In the genomic region with DNA sequence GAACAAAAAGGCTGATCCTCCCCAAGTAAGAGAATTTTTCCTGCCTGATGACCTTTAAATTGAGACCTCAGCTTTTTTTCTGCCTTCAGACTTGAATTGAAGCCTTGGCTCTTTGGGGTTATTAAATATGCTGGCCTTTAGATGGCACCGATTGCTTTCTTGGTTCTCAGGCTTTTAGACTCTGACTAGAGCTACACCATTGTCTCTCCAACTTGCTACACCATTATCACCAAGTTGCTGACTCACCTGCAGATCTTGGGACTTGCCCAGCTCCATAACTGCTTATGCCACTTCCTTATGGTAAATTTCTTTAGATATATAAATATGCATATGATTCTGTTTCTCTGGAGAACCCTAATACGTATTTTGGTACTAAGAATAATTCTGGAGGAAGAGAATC, we compare ENCODE assay signal across 15 cellular contexts. TPM values are rescaled to one million over a fixed set of nuclear protein-coding genes. Genes with fewer than 3 reads are reported as not detected.
DNase-seq lines count a peak whose midpoint lies in the region; ATAC-seq and TF ChIP-seq lines count a peak whose summit lies in the region.
"Had no signal": no experiment of that assay in that cellular context is flagged by ENCODE, and none has a peak within 500 bp of the region (broad histone marks: within the 10 kb centered on the region; RNA-seq: fewer than 3 reads in every experiment).

No MANE protein-coding gene starts in this region.

- H3K36me3 ChIP-seq in DOHH2 (ENCODE audit: control insufficient read depth, low read length) (no peaks in the 10 kb centered on the region), mesendoderm (ENCODE audit: control insufficient read depth, insufficient read depth, low read length) (no peaks in the 10 kb centered on the region)
- H3K36me3 ChIP-seq: esophagus muscularis mucosa, suprapubic skin had no signal

- H3K27ac ChIP-seq in DOHH2 (ENCODE audit: low read depth, low read length), result no peak overlapping the region
- H3K27ac ChIP-seq in mesendoderm (ENCODE audit: low read depth, low read length), result no peak overlapping the region
- H3K27ac ChIP-seq: esophagus muscularis mucosa, suprapubic skin had no signal

- H3K9ac ChIP-seq in mesendoderm (ENCODE audit: low read length), result no peak overlapping the region

- TF ChIP-seq CTCF in DOHH2 (IDR thresholded peaks at IDR 0.05; ENCODE audit: low read depth, low read length, poor library complexity, severe bottlenecking), result peak; percentile 27
- peak; percentile 41 for TF ChIP-seq CTCF in choroid plexus epithelial cell (conservative IDR thresholded peaks at IDR 0.05; ENCODE audit: low read depth, low read length)

- no peaks in the 10 kb centered on the region for H4K20me1 ChIP-seq in DOHH2 (ENCODE audit: control insufficient read depth, insufficient read depth, low read depth, low read length)

- H3K4ac ChIP-seq in mesendoderm (ENCODE audit: low read depth, low read length), result no peak overlapping the region

- no peaks in the 10 kb centered on the region for H3K9me3 ChIP-seq in DOHH2 (ENCODE audit: control insufficient read depth, insufficient read depth, low read length)
- H3K9me3 ChIP-seq: suprapubic skin had no signal

- ATAC-seq in GM18861 (IDR thresholded peaks at IDR 0.05; ENCODE audit: unreplicated experiment), result no peak
- ATAC-seq: natural killer cell treated with Interleukin-12 subunit alpha and Interleukin-12 subunit beta and Interleukin-15 and Interleukin-18, amount 100 ng/mL, for 72 hours had no signal

- H3K79me2 ChIP-seq in DOHH2 (ENCODE audit: control insufficient read depth, low read length), result no peaks in the 10 kb centered on the region
- H3K79me2 ChIP-seq in mesendoderm (ENCODE audit: control insufficient read depth, insufficient read depth, low read length), result no peaks in the 10 kb centered on the region

- no peaks in the 10 kb centered on the region for H3K4me1 ChIP-seq in DOHH2 (ENCODE audit: control insufficient read depth, low read length)
- no peaks in the 10 kb centered on the region for H3K4me1 ChIP-seq in mesendoderm (ENCODE audit: control insufficient read depth, low read depth, low read length)
- H3K4me1 ChIP-seq: esophagus muscularis mucosa, suprapubic skin had no signal

- no peaks in the 10 kb centered on the region for H3K9me2 ChIP-seq in DOHH2 (replicated peaks; ENCODE audit: control insufficient read depth, low read length)

- no peak overlapping the region for H2AK5ac ChIP-seq in mesendoderm (ENCODE audit: low read length)

- no peak overlapping the region for H2BK120ac ChIP-seq in mesendoderm (ENCODE audit: low read depth, low read length)

- H3K4me3 ChIP-seq in DOHH2 (ENCODE audit: low read length) (no peak overlapping the region), choroid plexus epithelial cell (ENCODE audit: low read depth, low read length) (no peak overlapping the region), mesendoderm (ENCODE audit: low read length) (no peak overlapping the region)
- H3K4me3 ChIP-seq: esophagus muscularis mucosa, suprapubic skin had no signal

- no peak overlapping the region for H3K23ac ChIP-seq in mesendoderm (ENCODE audit: low read length)

- no peak overlapping the region for H2BK5ac ChIP-seq in mesendoderm (ENCODE audit: low read length)

- H3K56ac ChIP-seq in mesendoderm (ENCODE audit: low read length), result no peak overlapping the region

- H2BK15ac ChIP-seq in mesendoderm (replicated peaks; ENCODE audit: low read depth), result no peak overlapping the region

- no peaks in the 10 kb centered on the region for H3F3A ChIP-seq in DOHH2 (ENCODE audit: control insufficient read depth, insufficient read depth)

- H3K18ac ChIP-seq in mesendoderm (ENCODE audit: low read length), result no peak overlapping the region

- H4K5ac ChIP-seq in mesendoderm (ENCODE audit: low read length), result no peak overlapping the region

- H3K4me2 ChIP-seq in DOHH2 (ENCODE audit: low read length) (no peak overlapping the region), mesendoderm (ENCODE audit: low read length) (no peak overlapping the region)

- no peaks in the 10 kb centered on the region; the same call in 1 of the 2 replicates for H3K27me3 ChIP-seq in DOHH2 (ENCODE audit: control insufficient read depth, low read length)
- no peaks in the 10 kb centered on the region for H3K27me3 ChIP-seq in mesendoderm (ENCODE audit: insufficient read depth, low read length, poor library complexity)
- H3K27me3 ChIP-seq: esophagus muscularis mucosa, suprapubic skin had no signal

- peak; percentile 4 for DNase-seq in MV-4-11 (lab: John Stamatoyannopoulos, UW)
- DNase-seq in choroid plexus epithelial cell (ENCODE audit: low read depth), result peak; percentile 79
- DNase-seq in mesendoderm, result peak; percentile 41
- no peak for DNase-seq in NCI-H69 (lab: John Stamatoyannopoulos, UW)
- no peak for DNase-seq in NCI-H526 (lab: John Stamatoyannopoulos, UW)
- no peak for DNase-seq in activated effector memory CD4-positive, alpha-beta T cell treated with Interleukin-2 at 50 U/mL for 16 hours
- DNase-seq: activated CD4-positive, alpha-beta memory T cell treated with anti-CD3 and anti-CD28 coated beads, Interleukin-2, amount 10 ng/mL, durations not matched to agents 7 days and 5 days; activated effector memory CD4-positive, alpha-beta T cell treated with anti-CD3 and anti-CD28 coated beads, Interleukin-2, amount 50 U/mL, for 16 hours; central memory CD4-positive, alpha-beta T cell; NCI-H2029 had no signal

- H4K8ac ChIP-seq in mesendoderm (ENCODE audit: low read depth, low read length), result no peak overlapping the region

- no peaks in the 10 kb centered on the region for H3K79me1 ChIP-seq in mesendoderm (ENCODE audit: low read length)

- no CpG with 5 or more reads among the region's 2 CpGs for WGBS in mesendoderm (ENCODE audit: extremely low coverage, insufficient coverage, low lambda C conversion rate)

RNA-seq across cellular contexts. Expression of a gene that starts 3.1 kb away (rescaled TPM):
- 0.01 TPM for polyA plus RNA-seq in mesendoderm (2013, experiment 1 of 2)
- 0.03 TPM for polyA plus RNA-seq in mesendoderm (2013, experiment 2 of 2)

Comparison
In these comparisons a context has a peak if more than half of its experiments do, and no peak if none do; other contexts are left out.
1. DNase-seq: peak in MV-4-11 (single experiment), choroid plexus epithelial cell (single experiment) and mesendoderm (single experiment); none in NCI-H69 (single experiment), NCI-H526 (0 of 2) and activated effector memory CD4-positive, alpha-beta T cell treated with Interleukin-2 at 50 U/mL for 16 hours (single experiment).